26 cellular contexts compared by ENCODE assay signal in genomic region chr6:106857771-106858652, GRCh38.
DNase-seq lines count a peak whose midpoint lies in the region; ATAC-seq, FAIRE-seq and TF ChIP-seq lines count a peak whose summit lies in the region.
"Had no signal": no experiment of that assay in that cellular context is flagged by ENCODE, and none has a peak within 500 bp of the region (broad histone marks: within the 10 kb centered on the region; RNA-seq: fewer than 3 reads in every experiment).

No MANE protein-coding gene starts in this region.

- TF ChIP-seq POLR2A in A549 (IDR thresholded peaks at IDR 0.05; ENCODE audit: low read length) (no peak), prostate gland (IDR thresholded peaks at IDR 0.05) (no peak)

- CTCF ChIA-PET in A549 (lab: Yijun Ruan, JAX), result interaction anchor here (0.8 kb wide), 1 partner anchor 1612 kb away, joined by 3 read pairs; no protein-coding TSS in a partner anchor

- H3K4me1 ChIP-seq in A549 (peaks cover 19% of the 10 kb centered on the region; the same call in 2 of the 3 replicates), RWPE2 (ENCODE audit: insufficient read depth, poor library complexity, severe bottlenecking) (peaks cover 13% of the 10 kb centered on the region), foreskin keratinocyte (peaks cover 10% of the 10 kb centered on the region), prostate gland (replicated peaks) (no peaks in the 10 kb centered on the region), right cardiac atrium (ENCODE audit: control insufficient read depth, insufficient read depth, low read length) (no peaks in the 10 kb centered on the region), psoas muscle (no peaks in the 10 kb centered on the region), BE2C (no peaks in the 10 kb centered on the region)
- H3K4me1 ChIP-seq: heart right ventricle, SJCRH30, upper lobe of right lung had no signal

- H3K27ac ChIP-seq in A549 (peak overlapping the region; percentile 54 to 68), RWPE2 (ENCODE audit: poor library complexity, severe bottlenecking) (peak overlapping the region; percentile 79), foreskin keratinocyte (peak overlapping the region; percentile 86), prostate gland (peak overlapping the region; percentile 25 to 30), right cardiac atrium (ENCODE audit: low read length) (no peak overlapping the region), psoas muscle (no peak overlapping the region)
- H3K27ac ChIP-seq: heart right ventricle, sigmoid colon, SJCRH30, upper lobe of right lung had no signal

- peak overlapping the region; percentile 41; the same call in 1 of the 3 replicates for H3K4me2 ChIP-seq in A549

- intact Hi-C loops in prostate gland (cut with DNase I), result no loop called here
- intact Hi-C loops in right cardiac atrium (cut with DNase I), result no loop called here
- intact Hi-C loops in psoas muscle (cut with DNase I), result no loop called here

- no peak for TF ChIP-seq CTCF in A549 (IDR thresholded peaks at IDR 0.05)
- no peak for TF ChIP-seq CTCF in RWPE2 (IDR thresholded peaks at IDR 0.05; ENCODE audit: poor library complexity, severe bottlenecking)
- no peak for TF ChIP-seq CTCF in foreskin keratinocyte (conservative IDR thresholded peaks at IDR 0.05)
- no peak for TF ChIP-seq CTCF in prostate gland (IDR thresholded peaks at IDR 0.05)
- TF ChIP-seq CTCF in psoas muscle (IDR thresholded peaks at IDR 0.05), result no peak
- no peak for TF ChIP-seq CTCF in BE2C (IDR thresholded peaks at IDR 0.05; ENCODE audit: low read depth, low read length)

- H3K36me3 ChIP-seq in RWPE2 (ENCODE audit: low read depth), result no peaks in the 10 kb centered on the region
- no peaks in the 10 kb centered on the region for H3K36me3 ChIP-seq in prostate gland
- H3K36me3 ChIP-seq in psoas muscle (ENCODE audit: insufficient read depth in 1 of 2, low read depth in 1 of 2), result no peaks in the 10 kb centered on the region
- no peaks in the 10 kb centered on the region for H3K36me3 ChIP-seq in BE2C
- H3K36me3 ChIP-seq: heart right ventricle, sigmoid colon, SJCRH30, upper lobe of right lung had no signal

- TF ChIP-seq RAD21 in A549 (conservative IDR thresholded peaks at IDR 0.05 in 1 of 2, IDR thresholded peaks at IDR 0.05 in 1 of 2), result no peak

- POLR2A ChIA-PET in A549 (lab: Yijun Ruan, JAX), result interaction anchor here (0.7 kb wide), 1 partner anchor 38 kb away, joined by 3 read pairs; no protein-coding TSS in a partner anchor

- no peaks in the 10 kb centered on the region for H3K27me3 ChIP-seq in RWPE2 (ENCODE audit: insufficient read depth, poor library complexity, severe bottlenecking)
- no peaks in the 10 kb centered on the region for H3K27me3 ChIP-seq in foreskin keratinocyte
- H3K27me3 ChIP-seq in prostate gland (replicated peaks; ENCODE audit: insufficient read depth), result no peaks in the 10 kb centered on the region
- no peaks in the 10 kb centered on the region for H3K27me3 ChIP-seq in right cardiac atrium (ENCODE audit: control insufficient read depth, insufficient read depth)
- H3K27me3 ChIP-seq in psoas muscle (ENCODE audit: insufficient read depth in 3 of 3, low read length in 2 of 3), result no peaks in the 10 kb centered on the region
- H3K27me3 ChIP-seq in BE2C, result no peaks in the 10 kb centered on the region
- H3K27me3 ChIP-seq: heart right ventricle, sigmoid colon, upper lobe of right lung had no signal

- 87% methylated on average over 9 of the region's 9 CpGs for WGBS in A549 (ENCODE audit: missing lambda C conversion rate)
- 51% methylated on average over 9 of the region's 9 CpGs for WGBS in prostate gland
- 82% methylated on average over 9 of the region's 9 CpGs for WGBS in right cardiac atrium
- 84 to 87% (median 85%) methylated on average over 9 of the region's 9 CpGs for WGBS in psoas muscle, 3 donors

- peaks cover 3% of the 10 kb centered on the region; the same call in 2 of the 3 replicates for H3K9me3 ChIP-seq in A549
- H3K9me3 ChIP-seq in RWPE2 (ENCODE audit: severe bottlenecking), result no peaks in the 10 kb centered on the region
- no peaks in the 10 kb centered on the region for H3K9me3 ChIP-seq in prostate gland
- H3K9me3 ChIP-seq in right cardiac atrium (ENCODE audit: control insufficient read depth, low read length), result no peaks in the 10 kb centered on the region
- no peaks in the 10 kb centered on the region for H3K9me3 ChIP-seq in psoas muscle
- H3K9me3 ChIP-seq in BE2C, result no peaks in the 10 kb centered on the region
- H3K9me3 ChIP-seq: sigmoid colon, SJCRH30, upper lobe of right lung had no signal

- no peak for ATAC-seq in A549
- no peak for ATAC-seq in RWPE2 (ENCODE audit: low read depth)
- no peak for ATAC-seq in foreskin keratinocyte
- no peak for ATAC-seq in right cardiac atrium
- ATAC-seq in psoas muscle, result no peak
- ATAC-seq in GM21825 (IDR thresholded peaks at IDR 0.05; ENCODE audit: unreplicated experiment), result no peak
- ATAC-seq: heart right ventricle, upper lobe of right lung had no signal

- FAIRE-seq in A549 (lab: Jason Lieb, UNC), result no peak
- FAIRE-seq: A204.1, H54 had no signal

- no peak overlapping the region for H3K4me3 ChIP-seq in A549
- H3K4me3 ChIP-seq in RWPE2 (ENCODE audit: severe bottlenecking), result no peak overlapping the region
- H3K4me3 ChIP-seq in prostate gland, result no peak overlapping the region
- no peak overlapping the region for H3K4me3 ChIP-seq in right cardiac atrium (ENCODE audit: low read length)
- H3K4me3 ChIP-seq in psoas muscle, result no peak overlapping the region
- H3K4me3 ChIP-seq in BE2C (ENCODE audit: low read depth, low read length), result no peak overlapping the region
- H3K4me3 ChIP-seq: heart right ventricle, sigmoid colon, SJCRH30, upper lobe of right lung had no signal

- DNase-seq in A549 (ENCODE audit: low read depth in 1 of 2, low spot score in 1 of 2), result no peak
- DNase-seq in RWPE2 (ENCODE audit: low spot score), result no peak
- DNase-seq in foreskin keratinocyte, result no peak
- no peak for DNase-seq in prostate gland (ENCODE audit: low spot score)
- no peak for DNase-seq in right cardiac atrium
- no peak for DNase-seq in psoas muscle
- no peak for DNase-seq in BE2C
- DNase-seq: activated CD4-positive, alpha-beta T cell treated with anti-CD3 and anti-CD28 coated beads for 48 hours; activated gamma-delta T cell; activated naive CD8-positive, alpha-beta T cell treated with anti-CD3 and anti-CD28 coated beads for 36 hours; activated T-cell treated with anti-CD3 and anti-CD28 coated beads, Interleukin-2, amount 50 U/mL, for 24 hours; anterior cingulate cortex; CD4-positive, alpha-beta memory T cell; effector CD4-positive, alpha-beta T cell; heart right ventricle; NCI-H1048; NCI-H446; NCI-H774; sigmoid colon; SJCRH30; stimulated activated CD4-positive, alpha-beta T cell treated with anti-CD3 and anti-CD28 coated beads, Interleukin-4, amount 100 ng/mL, for 4 hours; T-helper 9 cell; upper lobe of right lung had no signal

- no peak for TF ChIP-seq EP300 in A549 (IDR thresholded peaks at IDR 0.05)

TF ChIP-seq in A549, 52 proteins besides CTCF, POLR2A, EP300 and RAD21:
- TF ChIP-seq ZSCAN20 (CRISPR knock-in tag; IDR thresholded peaks at IDR 0.05), result no peak
- no peak for TF ChIP-seq CHD4 (IDR thresholded peaks at IDR 0.05; ENCODE audit: borderline replicate concordance)
- no peak for TF ChIP-seq HOXA7 (CRISPR knock-in tag; IDR thresholded peaks at IDR 0.05)
- no peak for TF ChIP-seq PHF8 (IDR thresholded peaks at IDR 0.05; ENCODE audit: borderline replicate concordance, low read depth)
- TF ChIP-seq PBX3 (IDR thresholded peaks at IDR 0.05), result no peak
- no peak for TF ChIP-seq GATA3 (IDR thresholded peaks at IDR 0.05; ENCODE audit: borderline replicate concordance)
- no peak for TF ChIP-seq HEYL (CRISPR knock-in tag; IDR thresholded peaks at IDR 0.05)
- no peak for TF ChIP-seq CBX8 (IDR thresholded peaks at IDR 0.05)
- no peak for TF ChIP-seq HOXB5 (CRISPR knock-in tag; IDR thresholded peaks at IDR 0.05)
- no peak for TF ChIP-seq CBX2 (IDR thresholded peaks at IDR 0.05; ENCODE audit: borderline replicate concordance, low read depth)
- TF ChIP-seq FOSB (CRISPR knock-in tag; IDR thresholded peaks at IDR 0.05), result no peak
- no peak for TF ChIP-seq MAFK (IDR thresholded peaks at IDR 0.05; ENCODE audit: partially characterized antibody)
- TF ChIP-seq ESRRA (IDR thresholded peaks at IDR 0.05; ENCODE audit: borderline replicate concordance, low read length), result no peak
- no peak for TF ChIP-seq HDAC2 (IDR thresholded peaks at IDR 0.05)
- no peak for TF ChIP-seq ZFP36 (IDR thresholded peaks at IDR 0.05; ENCODE audit: borderline replicate concordance, partially characterized antibody)
- TF ChIP-seq KDM1A (IDR thresholded peaks at IDR 0.05; ENCODE audit: low read depth), result no peak
- TF ChIP-seq MAZ (IDR thresholded peaks at IDR 0.05; ENCODE audit: borderline replicate concordance, low read depth, low read length), result no peak
- TF ChIP-seq CHD2 (IDR thresholded peaks at IDR 0.05; ENCODE audit: low read length, partially characterized antibody), result no peak
TF ChIP-seq in A549: peak in this region for 0.

Comparison
In these comparisons a context has a peak if more than half of its experiments do, and no peak if none do; other contexts are left out.
1. H3K27ac ChIP-seq: peak in A549 (2 of 2), RWPE2 (single experiment), foreskin keratinocyte (single experiment) and prostate gland (2 of 2); none in right cardiac atrium (single experiment) and psoas muscle (single experiment).